Comparison of ENCODE assay signal across 25 cellular contexts in genomic region chr2:230875347-230876315, GRCh38. TPM values are rescaled to one million over a fixed set of nuclear protein-coding genes. Genes with fewer than 3 reads are reported as not detected.
A peak's percentile ranks its signal among the peaks of the same experiment; 100 is the strongest.
DNase-seq lines count a peak whose midpoint lies in the region; ATAC-seq, FAIRE-seq and TF ChIP-seq lines count a peak whose summit lies in the region.
"Had no signal": no experiment of that assay in that cellular context is flagged by ENCODE, and none has a peak within 500 bp of the region (broad histone marks: within the 10 kb centered on the region; RNA-seq: fewer than 3 reads in every experiment).

No MANE protein-coding gene starts in this region.

- H3K4me3 ChIP-seq in bronchial epithelial cell (ENCODE audit: low read depth, low read length), result no peak overlapping the region
- no peak overlapping the region for H3K4me3 ChIP-seq in A673 (ENCODE audit: low read depth, low read length, poor library complexity, severe bottlenecking)
- H3K4me3 ChIP-seq: cardiac muscle cell, lung had no signal

- no peaks in the 10 kb centered on the region for H3K36me3 Mint-ChIP-seq in activated CD4-positive, alpha-beta memory T cell treated with anti-CD3 and anti-CD28 coated beads, Interleukin-2, amount 10 ng/mL, durations not matched to agents 7 days and 5 days (ENCODE audit: low read depth)
- peaks cover 1% of the 10 kb centered on the region for H3K36me3 Mint-ChIP-seq in activated CD4-positive, alpha-beta memory T cell treated with anti-CD3 and anti-CD28 coated beads for 36 hours
- peaks cover 0 to 25% (median 0%) of the 10 kb centered on the region in 3 donors for H3K36me3 Mint-ChIP-seq in naive thymus-derived CD8-positive, alpha-beta T cell
- peaks cover 14% of the 10 kb centered on the region for H3K36me3 Mint-ChIP-seq in type B pancreatic cell

- DNase-seq in activated CD4-positive, alpha-beta memory T cell treated with anti-CD3 and anti-CD28 coated beads, Interleukin-2, amount 10 ng/mL, durations not matched to agents 7 days and 5 days, result peak; percentile 15
- no peak for DNase-seq in activated CD4-positive, alpha-beta memory T cell treated with anti-CD3 and anti-CD28 coated beads for 36 hours
- no peak for DNase-seq in bronchial epithelial cell (ENCODE audit: low read depth)
- DNase-seq in naive thymus-derived CD8-positive, alpha-beta T cell, result peak in 1 of 10 donors; percentile 7
- DNase-seq in type B pancreatic cell (ENCODE audit: extremely low spot score, unreplicated experiment), result peak; percentile 55
- DNase-seq in GOT3 (lab: John Stamatoyannopoulos, UW), result no peak
- no peak for DNase-seq in A673 (ENCODE audit: low spot score)
- DNase-seq: activated CD4-positive, alpha-beta T cell treated with anti-CD3 and anti-CD28 coated beads for 1 hour; amniotic stem cell; C1 segment of cervical spinal cord; foreskin fibroblast; hippocampal formation; NCI-H146; NCI-H524 treated with DMSO at 0.1 percent for 48 hours; small intestine; stimulated activated CD4-positive, alpha-beta T cell treated with anti-CD3 and anti-CD28 coated beads, Interleukin-4, amount 100 ng/mL, for 1 hour; T-helper 9 cell had no signal

- BruUV-seq in A673 (replicated peaks; lab: Mats Ljungman, UMichigan), result no TSS peak

- CTCF ChIA-PET in activated CD4-positive, alpha-beta memory T cell treated with anti-CD3 and anti-CD28 coated beads, Interleukin-2, amount 10 ng/mL, durations not matched to agents 7 days and 5 days (lab: Charles Lee), result interaction anchor here (0.7 to 1.0 kb wide), 2 partner anchors 14 to 177 kb away, joined by 4 read pairs; no protein-coding TSS in a partner anchor
- CTCF ChIA-PET in activated CD4-positive, alpha-beta memory T cell treated with anti-CD3 and anti-CD28 coated beads for 36 hours (lab: Charles Lee), result interaction anchor here (1.0 to 1.4 kb wide), 5 partner anchors 10 to 177 kb away, joined by 3 to 5 read pairs (median 4); partner anchors contain the start of gene ITM2C
- CTCF ChIA-PET in A673 (lab: Charles Lee), result no interaction called here

- H3K4me1 Mint-ChIP-seq in activated CD4-positive, alpha-beta memory T cell treated with anti-CD3 and anti-CD28 coated beads, Interleukin-2, amount 10 ng/mL, durations not matched to agents 7 days and 5 days, result peaks cover 33% of the 10 kb centered on the region
- H3K4me1 Mint-ChIP-seq in activated CD4-positive, alpha-beta memory T cell treated with anti-CD3 and anti-CD28 coated beads for 36 hours (ENCODE audit: low read depth), result peaks cover 36% of the 10 kb centered on the region
- peaks cover 23 to 77% (median 58%) of the 10 kb centered on the region in 4 donors for H3K4me1 Mint-ChIP-seq in naive thymus-derived CD8-positive, alpha-beta T cell
- H3K4me1 Mint-ChIP-seq in type B pancreatic cell (ENCODE audit: unreplicated experiment), result peaks cover 17% of the 10 kb centered on the region

- H3K27ac ChIP-seq in A673 (ENCODE audit: low read depth, low read length, poor library complexity, severe bottlenecking), result no peak overlapping the region
- H3K27ac ChIP-seq: cardiac muscle cell, epithelial cell of prostate had no signal

- peaks cover 1% of the 10 kb centered on the region for H3K27me3 Mint-ChIP-seq in activated CD4-positive, alpha-beta memory T cell treated with anti-CD3 and anti-CD28 coated beads, Interleukin-2, amount 10 ng/mL, durations not matched to agents 7 days and 5 days
- H3K27me3 Mint-ChIP-seq in activated CD4-positive, alpha-beta memory T cell treated with anti-CD3 and anti-CD28 coated beads for 36 hours, result no peaks in the 10 kb centered on the region
- no peaks in the 10 kb centered on the region for H3K27me3 Mint-ChIP-seq in naive thymus-derived CD8-positive, alpha-beta T cell
- no peaks in the 10 kb centered on the region for H3K27me3 Mint-ChIP-seq in type B pancreatic cell

- no peaks in the 10 kb centered on the region for H3K9me3 Mint-ChIP-seq in activated CD4-positive, alpha-beta memory T cell treated with anti-CD3 and anti-CD28 coated beads, Interleukin-2, amount 10 ng/mL, durations not matched to agents 7 days and 5 days
- H3K9me3 Mint-ChIP-seq in activated CD4-positive, alpha-beta memory T cell treated with anti-CD3 and anti-CD28 coated beads for 36 hours, result no peaks in the 10 kb centered on the region
- no peaks in the 10 kb centered on the region for H3K9me3 Mint-ChIP-seq in naive thymus-derived CD8-positive, alpha-beta T cell
- H3K9me3 Mint-ChIP-seq in type B pancreatic cell, result no peaks in the 10 kb centered on the region

- H3K4me3 Mint-ChIP-seq in activated CD4-positive, alpha-beta memory T cell treated with anti-CD3 and anti-CD28 coated beads, Interleukin-2, amount 10 ng/mL, durations not matched to agents 7 days and 5 days, result no peak overlapping the region
- H3K4me3 Mint-ChIP-seq in activated CD4-positive, alpha-beta memory T cell treated with anti-CD3 and anti-CD28 coated beads for 36 hours, result no peak overlapping the region
- H3K4me3 Mint-ChIP-seq in naive thymus-derived CD8-positive, alpha-beta T cell, result peak overlapping the region in 1 of 10 donors; percentile 26
- no peak overlapping the region for H3K4me3 Mint-ChIP-seq in type B pancreatic cell

- no peak overlapping the region for H3K27ac Mint-ChIP-seq in activated CD4-positive, alpha-beta memory T cell treated with anti-CD3 and anti-CD28 coated beads, Interleukin-2, amount 10 ng/mL, durations not matched to agents 7 days and 5 days
- no peak overlapping the region for H3K27ac Mint-ChIP-seq in activated CD4-positive, alpha-beta memory T cell treated with anti-CD3 and anti-CD28 coated beads for 36 hours
- peak overlapping the region in 8 of 10 donors; percentile 4 to 97 (median 68) for H3K27ac Mint-ChIP-seq in naive thymus-derived CD8-positive, alpha-beta T cell
- H3K27ac Mint-ChIP-seq in type B pancreatic cell, result no peak overlapping the region

- intact Hi-C loops in activated CD4-positive, alpha-beta memory T cell treated with anti-CD3 and anti-CD28 coated beads for 36 hours (cut with micrococcal nuclease), result no loop called here
- intact Hi-C loops in A673 (cut with micrococcal nuclease; ENCODE audit: unreplicated experiment), result no loop called here

- ATAC-seq in naive thymus-derived CD8-positive, alpha-beta T cell, result no peak
- no peak for ATAC-seq in GM21423 (IDR thresholded peaks at IDR 0.05; ENCODE audit: unreplicated experiment)

- no peaks in the 10 kb centered on the region for H3K27me3 ChIP-seq in bronchial epithelial cell (ENCODE audit: control insufficient read depth, insufficient read depth, low read length)
- H3K27me3 ChIP-seq in A673 (replicated peaks; ENCODE audit: insufficient read depth, low read depth, low read length, poor library complexity), result no peaks in the 10 kb centered on the region
- H3K27me3 ChIP-seq: cardiac muscle cell had no signal

- H3K4me1 ChIP-seq in A673 (ENCODE audit: insufficient read depth, low read length, poor library complexity, severe bottlenecking), result peaks cover 10% of the 10 kb centered on the region

- POLR2A ChIA-PET in activated CD4-positive, alpha-beta memory T cell treated with anti-CD3 and anti-CD28 coated beads, Interleukin-2, amount 10 ng/mL, durations not matched to agents 7 days and 5 days (lab: Charles Lee), result interaction anchor here (0.6 to 0.7 kb wide), 2 partner anchors 9 to 32 kb away, joined by 3 read pairs; no protein-coding TSS in a partner anchor
- POLR2A ChIA-PET in activated CD4-positive, alpha-beta memory T cell treated with anti-CD3 and anti-CD28 coated beads for 36 hours (lab: Charles Lee), result interaction anchor here (1.8 kb wide), 1 partner anchor 9 kb away, joined by 4 read pairs; no protein-coding TSS in a partner anchor
- POLR2A ChIA-PET in naive thymus-derived CD8-positive, alpha-beta T cell (lab: Charles Lee), result interaction anchor here (3.1 to 4.9 kb wide), 2 partner anchors 8 to 14 kb away, joined by 9 to 62 read pairs; partner anchors contain the start of gene ITM2C
- POLR2A ChIA-PET in A673 (lab: Charles Lee; ENCODE audit: low non-redundant PET), result no interaction called here

- peak; percentile 52 for FAIRE-seq in bronchial epithelial cell (lab: Jason Lieb, UNC)
- FAIRE-seq: A204.1, D721Med, keratinocyte, small intestine had no signal

- no peak for TF ChIP-seq CTCF in bronchial epithelial cell (IDR thresholded peaks at IDR 0.05; ENCODE audit: insufficient read depth, low read length, severe bottlenecking)
- TF ChIP-seq CTCF in type B pancreatic cell (conservative IDR thresholded peaks at IDR 0.05), result no peak
- TF ChIP-seq CTCF in A673 (conservative IDR thresholded peaks at IDR 0.05; ENCODE audit: low read depth, low read length), result no peak

- H3K36me3 ChIP-seq in bronchial epithelial cell (ENCODE audit: control insufficient read depth, insufficient read depth, low read length) (no peaks in the 10 kb centered on the region), A673 (ENCODE audit: insufficient read depth, low read length, poor library complexity, severe bottlenecking) (peaks cover 55% of the 10 kb centered on the region)

- H3K9me3 ChIP-seq in A673 (ENCODE audit: low read depth, low read length, poor library complexity, severe bottlenecking), result no peaks in the 10 kb centered on the region

RNA-seq across cellular contexts. Expression of gene ITM2C, which starts 10.9 kb away (rescaled TPM):
- total RNA-seq in activated CD4-positive, alpha-beta memory T cell treated with anti-CD3 and anti-CD28 coated beads, Interleukin-2, amount 10 ng/mL, durations not matched to agents 7 days and 5 days, result 10 to 100 TPM; 25.4 to 26.8 TPM
- 10 to 100 TPM; 19.5 to 23.0 TPM for total RNA-seq in activated CD4-positive, alpha-beta memory T cell treated with anti-CD3 and anti-CD28 coated beads for 36 hours
- total RNA-seq in bronchial epithelial cell (14.8 and 20.3 TPM in 2 replicates), type B pancreatic cell (ENCODE audit: low replicate concordance) (211 and 285 TPM in 2 replicates), A673 (2021) (283 and 293 TPM in 2 replicates)
- 10 to 100 TPM; 30.9 to 38.7 TPM for total RNA-seq in naive thymus-derived CD8-positive, alpha-beta T cell
- 10 to 100 TPM; 35.4 to 56.7 (median 53.8) TPM for polyA plus RNA-seq in naive thymus-derived CD8-positive, alpha-beta T cell

RNA-seq across cellular contexts. Expression of gene GPR55, which starts 49.4 kb away (rescaled TPM):
- total RNA-seq in activated CD4-positive, alpha-beta memory T cell treated with anti-CD3 and anti-CD28 coated beads, Interleukin-2, amount 10 ng/mL, durations not matched to agents 7 days and 5 days, result 1 to 10 TPM; 7.3 to 7.4 TPM
- 1 to 10 TPM; 1.5 to 1.6 TPM for total RNA-seq in activated CD4-positive, alpha-beta memory T cell treated with anti-CD3 and anti-CD28 coated beads for 36 hours
- total RNA-seq in bronchial epithelial cell, result not detected in 2 replicates
- total RNA-seq in naive thymus-derived CD8-positive, alpha-beta T cell, result 10 to 100 TPM in 1 of 2 experiments, 1 to 10 TPM in 1; 8.9 to 10.4 TPM
- polyA plus RNA-seq in naive thymus-derived CD8-positive, alpha-beta T cell, result 1 to 10 TPM; 1.1 to 3.2 (median 3.1) TPM
- 0.24 TPM in 1 of 2 replicates, not detected in the other for total RNA-seq in type B pancreatic cell (ENCODE audit: low replicate concordance)
- total RNA-seq in A673 (2021), result 0.19 TPM in 1 of 2 replicates, not detected in the other
- total RNA-seq: cardiac muscle cell, dermis microvascular lymphatic vessel endothelial cell had no signal
- polyA plus RNA-seq: cardiac muscle cell, keratinocyte had no signal

Comparison
In these comparisons a context has a peak if more than half of its experiments do, and no peak if none do; other contexts are left out.
1. DNase-seq: peak in activated CD4-positive, alpha-beta memory T cell treated with anti-CD3 and anti-CD28 coated beads, Interleukin-2, amount 10 ng/mL, durations not matched to agents 7 days and 5 days (single experiment) and type B pancreatic cell (single experiment); none in activated CD4-positive, alpha-beta memory T cell treated with anti-CD3 and anti-CD28 coated beads for 36 hours (single experiment), bronchial epithelial cell (single experiment), GOT3 (single experiment) and A673 (single experiment).
2. H3K27ac Mint-ChIP-seq: peak in naive thymus-derived CD8-positive, alpha-beta T cell (8 of 10); none in activated CD4-positive, alpha-beta memory T cell treated with anti-CD3 and anti-CD28 coated beads, Interleukin-2, amount 10 ng/mL, durations not matched to agents 7 days and 5 days (single experiment), activated CD4-positive, alpha-beta memory T cell treated with anti-CD3 and anti-CD28 coated beads for 36 hours (single experiment) and type B pancreatic cell (single experiment).